ENCODE assay signal across 23 cellular contexts in genomic region chr17:49597438-49597837, GRCh38. TPM values are rescaled to one million over a fixed set of nuclear protein-coding genes. Genes with fewer than 3 reads are reported as not detected.
"Had no signal": no experiment of that assay in that cellular context is flagged by ENCODE, and none has a peak within 500 bp of the region (broad histone marks: within the 10 kb centered on the region; RNA-seq: fewer than 3 reads in every experiment).

No MANE protein-coding gene starts in this region.

- DNase-seq: activated B cell treated with CpG ODN at 0.5 μM for 24 hours; activated CD4-positive, alpha-beta T cell treated with anti-CD3 and anti-CD28 coated beads for 48 hours; activated CD8-positive, alpha-beta T cell treated with anti-CD3 and anti-CD28 coated beads for 36 hours; activated effector memory CD4-positive, alpha-beta T cell treated with Interleukin-2 at 50 U/mL for 16 hours; activated naive CD4-positive, alpha-beta T cell treated with anti-CD3 and anti-CD28 coated beads, Interleukin-2, amount 50 U/mL, for 16 hours; activated T-cell treated with anti-CD3 and anti-CD28 coated beads, Interleukin-2, amount 50 U/mL, for 4 hours; adrenal gland; central memory CD4-positive, alpha-beta T cell; cortex of kidney; gastrocnemius medialis; kidney; left lung; mesendoderm; retina; stimulated activated CD4-positive, alpha-beta T cell treated with anti-CD3 and anti-CD28 coated beads, Interleukin-15, amount 100 ng/mL, for 24 hours; stimulated activated CD4-positive, alpha-beta T cell treated with anti-CD3 and anti-CD28 coated beads, Interleukin-4, amount 100 ng/mL, for 4 hours; stimulated activated CD8-positive, alpha-beta memory T cell treated with anti-CD3 and anti-CD28 coated beads, Interleukin-4, amount 100 ng/mL, for 48 hours; uterus had no signal

- H3K9me3 Mint-ChIP-seq: activated B cell treated with CpG ODN at 0.5 μM for 24 hours; activated CD8-positive, alpha-beta T cell treated with anti-CD3 and anti-CD28 coated beads for 36 hours; activated T-cell treated with anti-CD3 and anti-CD28 coated beads, Interleukin-2, amount 50 U/mL, for 4 hours; natural killer cell treated with Interleukin-12 subunit alpha and Interleukin-12 subunit beta and Interleukin-15 and Interleukin-18, amount 100 ng/mL, for 72 hours; stimulated activated naive CD8-positive, alpha-beta T cell treated with anti-CD3 and anti-CD28 coated beads, Interleukin-15, Interleukin-2, amounts not matched to agents 100 ng/mL and 50 ng/mL, for 24 hours had no signal

- H3K4me1 Mint-ChIP-seq: activated B cell treated with CpG ODN at 0.5 μM for 24 hours had no signal

- H3K9me3 ChIP-seq: adrenal gland, gastrocnemius medialis, left lung, uterus had no signal

- ATAC-seq: activated CD8-positive, alpha-beta T cell treated with anti-CD3 and anti-CD28 coated beads for 36 hours; activated T-cell treated with anti-CD3 and anti-CD28 coated beads, Interleukin-2, amount 50 U/mL, for 4 hours; gastrocnemius medialis; left lung; natural killer cell treated with Interleukin-12 subunit alpha and Interleukin-12 subunit beta and Interleukin-15 and Interleukin-18, amount 100 ng/mL, for 72 hours had no signal

- H3K27ac Mint-ChIP-seq: activated B cell treated with CpG ODN at 0.5 μM for 24 hours; activated CD8-positive, alpha-beta T cell treated with anti-CD3 and anti-CD28 coated beads for 36 hours; stimulated activated naive CD8-positive, alpha-beta T cell treated with anti-CD3 and anti-CD28 coated beads, Interleukin-15, Interleukin-2, amounts not matched to agents 100 ng/mL and 50 ng/mL, for 24 hours had no signal

- H3K4me3 ChIP-seq: adrenal gland, gastrocnemius medialis, left lung, skin epidermis, uterus had no signal

- H3K4me1 ChIP-seq: uterus had no signal

- H3K27me3 Mint-ChIP-seq: activated B cell treated with CpG ODN at 0.5 μM for 24 hours; activated CD8-positive, alpha-beta T cell treated with anti-CD3 and anti-CD28 coated beads for 36 hours; natural killer cell treated with Interleukin-12 subunit alpha and Interleukin-12 subunit beta and Interleukin-15 and Interleukin-18, amount 100 ng/mL, for 72 hours; stimulated activated naive CD8-positive, alpha-beta T cell treated with anti-CD3 and anti-CD28 coated beads, Interleukin-15, Interleukin-2, amounts not matched to agents 100 ng/mL and 50 ng/mL, for 24 hours had no signal

- H3K36me3 ChIP-seq: uterus had no signal

- H3K27me3 ChIP-seq: adrenal gland, gastrocnemius medialis, left lung, uterus had no signal

- H3K4me3 Mint-ChIP-seq: activated B cell treated with CpG ODN at 0.5 μM for 24 hours; activated CD8-positive, alpha-beta T cell treated with anti-CD3 and anti-CD28 coated beads for 36 hours; activated T-cell treated with anti-CD3 and anti-CD28 coated beads, Interleukin-2, amount 50 U/mL, for 4 hours; natural killer cell treated with Interleukin-12 subunit alpha and Interleukin-12 subunit beta and Interleukin-15 and Interleukin-18, amount 100 ng/mL, for 72 hours; stimulated activated naive CD8-positive, alpha-beta T cell treated with anti-CD3 and anti-CD28 coated beads, Interleukin-15, Interleukin-2, amounts not matched to agents 100 ng/mL and 50 ng/mL, for 24 hours had no signal

- H3K27ac ChIP-seq: epithelial cell of prostate, skin epidermis had no signal

RNA-seq across cellular contexts. Expression of gene NXPH3, which starts 21.8 kb away (rescaled TPM):
- total RNA-seq: activated B cell treated with CpG ODN at 0.5 μM for 24 hours; natural killer cell treated with Interleukin-12 subunit alpha and Interleukin-12 subunit beta and Interleukin-15 and Interleukin-18, amount 100 ng/mL, for 72 hours; T-helper 2 cell treated with Interferon-gamma antibody and Interleukin-4, amounts not matched to agents 100 ng/mL and 5 ng/mL, for 36 hours had no signal
